ENCODE assay signal across 19 cellular contexts in genomic region chr14:86777950-86778602, GRCh38.
DNase-seq lines count a peak whose midpoint lies in the region; TF ChIP-seq lines count a peak whose summit lies in the region.
"Had no signal": no experiment of that assay in that cellular context is flagged by ENCODE, and none has a peak within 500 bp of the region (broad histone marks: within the 10 kb centered on the region; RNA-seq: fewer than 3 reads in every experiment).

No MANE protein-coding gene starts in this region.

- H3K27ac ChIP-seq in Peyer's patch: no peak overlapping the region
- H3K27ac ChIP-seq: coronary artery, right atrium auricular region, WERI-Rb-1 had no signal

- no peaks in the 10 kb centered on the region for H3K27me3 Mint-ChIP-seq in Caco-2 (ENCODE audit: insufficient read depth, unreplicated experiment)
- H3K27me3 Mint-ChIP-seq: activated naive CD4-positive, alpha-beta T cell treated with anti-CD3 and anti-CD28 coated beads, Interleukin-2, amount 50 U/mL, for 24 hours; CD4-positive, CD25-positive, alpha-beta regulatory T cell; naive B cell; stimulated activated naive CD8-positive, alpha-beta T cell treated with anti-CD3 and anti-CD28 coated beads, Interleukin-15, Interleukin-2, amounts not matched to agents 100 ng/mL and 50 ng/mL, for 24 hours had no signal

- H3K4me1 ChIP-seq in Caco-2 (0 out of 2 replicates have a peak, but pooled peaks cover 7% of the 10 kb centered on the region), Peyer's patch (no peaks in the 10 kb centered on the region)
- H3K4me1 ChIP-seq: right atrium auricular region had no signal

- no TSS peak for BruUV-seq in Caco-2 (replicated peaks; lab: Mats Ljungman, UMichigan)

- H3K9me3 Mint-ChIP-seq in Caco-2 (ENCODE audit: unreplicated experiment): peaks cover 16% of the 10 kb centered on the region

- H3K4me3 ChIP-seq in Caco-2 (ENCODE audit: low read depth, low read length): no peak overlapping the region
- H3K4me3 ChIP-seq in epithelial cell of proximal tubule (ENCODE audit: low read depth, low read length): no peak overlapping the region
- H3K4me3 ChIP-seq in Peyer's patch: no peak overlapping the region
- H3K4me3 ChIP-seq: coronary artery, right atrium auricular region had no signal

- POLR2A ChIA-PET in Caco-2 (lab: Charles Lee): no interaction called here

- H3K9me3 ChIP-seq in Caco-2: no peaks in the 10 kb centered on the region
- H3K9me3 ChIP-seq in Peyer's patch: no peaks in the 10 kb centered on the region
- H3K9me3 ChIP-seq: right atrium auricular region had no signal

- no peaks in the 10 kb centered on the region for H3K36me3 ChIP-seq in Caco-2 (ENCODE audit: control insufficient read depth, insufficient read depth, low read length)
- no peaks in the 10 kb centered on the region for H3K36me3 ChIP-seq in Peyer's patch
- H3K36me3 ChIP-seq: right atrium auricular region, WERI-Rb-1 had no signal

- no peak for DNase-seq in Caco-2
- peak; percentile 56 for DNase-seq in NCI-H446 treated with DMSO at 0.1 percent for 48 hours (lab: John Stamatoyannopoulos, UW)
- peak; percentile 59 for DNase-seq in epithelial cell of proximal tubule (ENCODE audit: low read depth)
- peak; percentile 35 for DNase-seq in myocyte (ENCODE audit: low read depth)
- no peak for DNase-seq in activated gamma-delta T cell (lab: John Stamatoyannopoulos, UW)
- no peak for DNase-seq in Peyer's patch
- no peak for DNase-seq in cerebellar nuclear complex (lab: John Stamatoyannopoulos, UW)
- DNase-seq in NCI-H2029 (lab: John Stamatoyannopoulos, UW): no peak
- DNase-seq: CD4-positive, CD25-positive, alpha-beta regulatory T cell; foreskin melanocyte; islet precursor cell; naive B cell; NCI-H1417; NCI-H748 treated with DMSO at 0.1 percent for 48 hours; WERI-Rb-1 had no signal

- TF ChIP-seq POLR2A in Peyer's patch (IDR thresholded peaks at IDR 0.05): no peak

- CTCF ChIA-PET in Caco-2 (lab: Charles Lee): no interaction called here

- H3K4me1 Mint-ChIP-seq in Caco-2 (ENCODE audit: low read depth, unreplicated experiment): peaks cover 7% of the 10 kb centered on the region
- H3K4me1 Mint-ChIP-seq: activated naive CD4-positive, alpha-beta T cell treated with anti-CD3 and anti-CD28 coated beads, Interleukin-2, amount 50 U/mL, for 24 hours; CD4-positive, CD25-positive, alpha-beta regulatory T cell; naive B cell had no signal

- no peaks in the 10 kb centered on the region for H3K36me3 Mint-ChIP-seq in Caco-2 (ENCODE audit: insufficient read depth, unreplicated experiment)
- H3K36me3 Mint-ChIP-seq: activated naive CD4-positive, alpha-beta T cell treated with anti-CD3 and anti-CD28 coated beads, Interleukin-2, amount 50 U/mL, for 24 hours; CD4-positive, CD25-positive, alpha-beta regulatory T cell; naive B cell had no signal

- H3K27me3 ChIP-seq in Caco-2 (replicated peaks; ENCODE audit: control insufficient read depth, insufficient read depth, low read length) (no peaks in the 10 kb centered on the region), Peyer's patch (no peaks in the 10 kb centered on the region)
- H3K27me3 ChIP-seq: right atrium auricular region had no signal

- no peak for TF ChIP-seq CTCF in Caco-2 (IDR thresholded peaks at IDR 0.05; ENCODE audit: insufficient read depth in 1 of 2, low read depth in 1 of 2, low read length in 1 of 2, severe bottlenecking in 1 of 2, unreplicated experiment in 1 of 2)
- TF ChIP-seq CTCF in epithelial cell of proximal tubule (conservative IDR thresholded peaks at IDR 0.05; ENCODE audit: low read depth, low read length): no peak
- TF ChIP-seq CTCF in Peyer's patch (IDR thresholded peaks at IDR 0.05): no peak

- H3K27ac Mint-ChIP-seq in Caco-2 (ENCODE audit: unreplicated experiment): peak overlapping the region; percentile 64
- H3K27ac Mint-ChIP-seq: activated naive CD4-positive, alpha-beta T cell treated with anti-CD3 and anti-CD28 coated beads, Interleukin-2, amount 50 U/mL, for 24 hours; CD4-positive, CD25-positive, alpha-beta regulatory T cell; naive B cell; stimulated activated naive CD8-positive, alpha-beta T cell treated with anti-CD3 and anti-CD28 coated beads, Interleukin-15, Interleukin-2, amounts not matched to agents 100 ng/mL and 50 ng/mL, for 24 hours had no signal

- intact Hi-C loops in Caco-2 (cut with micrococcal nuclease; ENCODE audit: unreplicated experiment): no loop called here

- H3K4me3 Mint-ChIP-seq in Caco-2 (ENCODE audit: unreplicated experiment): no peak overlapping the region
- H3K4me3 Mint-ChIP-seq: activated naive CD4-positive, alpha-beta T cell treated with anti-CD3 and anti-CD28 coated beads, Interleukin-2, amount 50 U/mL, for 24 hours; CD4-positive, CD25-positive, alpha-beta regulatory T cell; naive B cell; stimulated activated naive CD8-positive, alpha-beta T cell treated with anti-CD3 and anti-CD28 coated beads, Interleukin-15, Interleukin-2, amounts not matched to agents 100 ng/mL and 50 ng/mL, for 24 hours had no signal

Comparison
In these comparisons a context has a peak if more than half of its experiments do, and no peak if none do; other contexts are left out.
1. DNase-seq: peak in NCI-H446 treated with DMSO at 0.1 percent for 48 hours (single experiment), epithelial cell of proximal tubule (single experiment) and myocyte (single experiment); none in Caco-2 (0 of 2), activated gamma-delta T cell (single experiment), Peyer's patch (0 of 3), cerebellar nuclear complex (0 of 2) and NCI-H2029 (single experiment).